ENCODE assay signal across 28 cellular contexts in genomic region chr6:42400886-42401604, GRCh38. TPM values are rescaled to one million over a fixed set of nuclear protein-coding genes. Genes with fewer than 3 reads are reported as not detected.
DNase-seq lines count a peak whose midpoint lies in the region; ATAC-seq, FAIRE-seq and TF ChIP-seq lines count a peak whose summit lies in the region.
"Had no signal": no experiment of that assay in that cellular context is flagged by ENCODE, and none has a peak within 500 bp of the region (broad histone marks: within the 10 kb centered on the region; RNA-seq: fewer than 3 reads in every experiment).

No MANE protein-coding gene starts in this region.

- no peak for FAIRE-seq in H1 (lab: Jason Lieb, UNC)

- no peak overlapping the region for H4K5ac ChIP-seq in H1 (ENCODE audit: insufficient read length, low read depth, low read length)

- H4K91ac ChIP-seq in H1 (replicated peaks; ENCODE audit: insufficient read length, low read length), result no peak overlapping the region

- no peak overlapping the region for H3K56ac ChIP-seq in H1 (replicated peaks; ENCODE audit: insufficient read length, low read depth, low read length)

- no peaks in the 10 kb centered on the region for H3K23me2 ChIP-seq in H1 (ENCODE audit: low read depth, low read length)

- no peak overlapping the region for H2BK5ac ChIP-seq in H1 (ENCODE audit: low read depth, low read length)

- no peak overlapping the region for H3K4me3 ChIP-seq in H1 (ENCODE audit: extremely low read depth in 1 of 4, insufficient read depth in 2 of 4, low read depth in 3 of 4, low read length in 4 of 4)
- H3K4me3 ChIP-seq in tibial nerve, result no peak overlapping the region
- H3K4me3 ChIP-seq: SK-N-MC, spleen, thyroid gland had no signal

- H2BK12ac ChIP-seq in H1 (ENCODE audit: low read depth, low read length), result no peak overlapping the region

- H2BK15ac ChIP-seq in H1 (ENCODE audit: low read length), result no peak overlapping the region

- CTCF ChIA-PET in activated CD4-positive, alpha-beta memory T cell treated with anti-CD3 and anti-CD28 coated beads, Interleukin-2, amount 10 ng/mL, durations not matched to agents 7 days and 5 days (lab: Charles Lee), result interaction anchor here (7.5 kb wide), 1 partner anchor 12 kb away, joined by 65 read pairs; no protein-coding TSS in a partner anchor
- CTCF ChIA-PET in H1 (lab: Charles Lee; ENCODE audit: partially characterized antibody), result no interaction called here

- 88% methylated on average over 8 of the region's 8 CpGs; no CpG with 5 or more reads in 1 of the 2 experiments for WGBS in H1 (ENCODE audit: extremely low coverage in 1 of 2, insufficient coverage in 1 of 2, insufficient read length in 1 of 2, insufficient replicate concordance in 2 of 2, low coverage in 1 of 2, low lambda C conversion rate in 2 of 2, missing lambda C conversion rate in 1 of 2), 2 experiments
- 80 to 87% methylated on average over 8 of the region's 8 CpGs for WGBS in tibial nerve, 2 donors

- peak overlapping the region; percentile 97 to 100 for H3K27ac Mint-ChIP-seq in natural killer cell treated with Interleukin-12 subunit alpha and Interleukin-12 subunit beta and Interleukin-15 and Interleukin-18, amount 100 ng/mL, for 72 hours
- H3K27ac Mint-ChIP-seq in natural killer cell, result no peak overlapping the region
- H3K27ac Mint-ChIP-seq in activated CD4-positive, alpha-beta memory T cell treated with anti-CD3 and anti-CD28 coated beads, Interleukin-2, amount 10 ng/mL, durations not matched to agents 7 days and 5 days, result peak overlapping the region; percentile 8
- H3K27ac Mint-ChIP-seq in stimulated activated naive CD8-positive, alpha-beta T cell treated with anti-CD3 and anti-CD28 coated beads, Interleukin-15, amount 100 ng/mL, for 72 hours, result peak overlapping the region; percentile 87 to 88
- H3K27ac Mint-ChIP-seq: HFFc6 had no signal

- H2BK120ac ChIP-seq in H1 (replicated peaks; ENCODE audit: low read depth, low read length), result no peak overlapping the region

- H2AK5ac ChIP-seq in H1 (ENCODE audit: low read depth, low read length), result no peak overlapping the region

- H3K36me3 Mint-ChIP-seq in natural killer cell treated with Interleukin-12 subunit alpha and Interleukin-12 subunit beta and Interleukin-15 and Interleukin-18, amount 100 ng/mL, for 72 hours, result peaks cover 7% of the 10 kb centered on the region
- H3K36me3 Mint-ChIP-seq in natural killer cell, result no peaks in the 10 kb centered on the region
- H3K36me3 Mint-ChIP-seq in activated CD4-positive, alpha-beta memory T cell treated with anti-CD3 and anti-CD28 coated beads, Interleukin-2, amount 10 ng/mL, durations not matched to agents 7 days and 5 days (ENCODE audit: low read depth), result peaks cover 14% of the 10 kb centered on the region
- H3K36me3 Mint-ChIP-seq: IgD-negative memory B cell; stimulated activated naive B cell treated with anti-CD40 and anti-IgM and Interleukin-4, amounts not matched to agents 10 μg/mL and 1 μg/mL and 100 μg/mL, for 72 hours had no signal

- H3K23ac ChIP-seq in H1 (ENCODE audit: insufficient read length), result no peak overlapping the region

- H3K27ac ChIP-seq in H1 (ENCODE audit: low read depth, low read length), result no peak overlapping the region
- H3K27ac ChIP-seq in tibial nerve, result no peak overlapping the region
- H3K27ac ChIP-seq: SK-N-MC, thyroid gland, WERI-Rb-1 had no signal

- no peaks in the 10 kb centered on the region for H3K9me3 Mint-ChIP-seq in natural killer cell treated with Interleukin-12 subunit alpha and Interleukin-12 subunit beta and Interleukin-15 and Interleukin-18, amount 100 ng/mL, for 72 hours
- no peaks in the 10 kb centered on the region for H3K9me3 Mint-ChIP-seq in natural killer cell
- no peaks in the 10 kb centered on the region for H3K9me3 Mint-ChIP-seq in activated CD4-positive, alpha-beta memory T cell treated with anti-CD3 and anti-CD28 coated beads, Interleukin-2, amount 10 ng/mL, durations not matched to agents 7 days and 5 days
- no peaks in the 10 kb centered on the region for H3K9me3 Mint-ChIP-seq in stimulated activated naive CD8-positive, alpha-beta T cell treated with anti-CD3 and anti-CD28 coated beads, Interleukin-15, amount 100 ng/mL, for 72 hours
- H3K9me3 Mint-ChIP-seq: CD14-positive monocyte; HFFc6; IgD-negative memory B cell; neural crest cell; stimulated activated naive B cell treated with anti-CD40 and anti-IgM and Interleukin-4, amounts not matched to agents 10 μg/mL and 1 μg/mL and 100 μg/mL, for 72 hours had no signal

- peaks cover 9 to 89% of the 10 kb centered on the region in 2 experiments for H3K79me2 ChIP-seq in H1 (ENCODE audit: control insufficient read depth in 1 of 2, insufficient read depth in 2 of 2, low read length in 2 of 2)

- peak overlapping the region; percentile 86 for H3K4me3 Mint-ChIP-seq in natural killer cell treated with Interleukin-12 subunit alpha and Interleukin-12 subunit beta and Interleukin-15 and Interleukin-18, amount 100 ng/mL, for 72 hours
- no peak overlapping the region for H3K4me3 Mint-ChIP-seq in natural killer cell
- no peak overlapping the region for H3K4me3 Mint-ChIP-seq in activated CD4-positive, alpha-beta memory T cell treated with anti-CD3 and anti-CD28 coated beads, Interleukin-2, amount 10 ng/mL, durations not matched to agents 7 days and 5 days
- H3K4me3 Mint-ChIP-seq in stimulated activated naive CD8-positive, alpha-beta T cell treated with anti-CD3 and anti-CD28 coated beads, Interleukin-15, amount 100 ng/mL, for 72 hours, result peak overlapping the region in 1 of 2 donors; percentile 65
- H3K4me3 Mint-ChIP-seq: CD14-positive monocyte; HFFc6; IgD-negative memory B cell; neural crest cell; stimulated activated naive B cell treated with anti-CD40 and anti-IgM and Interleukin-4, amounts not matched to agents 10 μg/mL and 1 μg/mL and 100 μg/mL, for 72 hours had no signal

- no peaks in the 10 kb centered on the region for H3K9me3 ChIP-seq in H1 (ENCODE audit: insufficient read depth in 2 of 2, low read depth in 1 of 2, low read length in 1 of 2)
- no peaks in the 10 kb centered on the region for H3K9me3 ChIP-seq in tibial nerve
- H3K9me3 ChIP-seq: spleen, thyroid gland had no signal

- TF ChIP-seq POLR2A in H1 (IDR thresholded peaks at IDR 0.05; ENCODE audit: control extremely low read depth in 1 of 2, low read depth in 2 of 2, low read length in 2 of 2) (no peak), tibial nerve (IDR thresholded peaks at IDR 0.05) (no peak)

- peaks cover 4 to 19% (median 14%) of the 10 kb centered on the region in 4 experiments; a peak in 6 of 7 replicates for H3K4me1 ChIP-seq in H1 (replicated peaks in 1 of 4; ENCODE audit: control insufficient read depth in 3 of 4, insufficient read depth in 4 of 4, low read length in 3 of 4)
- H3K4me1 ChIP-seq in tibial nerve, result peaks cover 0 to 18% (median 11%) of the 10 kb centered on the region in 4 donors

- in situ Hi-C loops in GM13976 (cut with MboI; ENCODE audit: low sequenced_read_pairs, unreplicated experiment) (no loop called here), KBM-7 (cut with MboI; ENCODE audit: low pct_unique_long_range_greater_than_20kb, low sequenced_read_pairs) (no loop called here)

- no peak overlapping the region for H3K4me2 ChIP-seq in H1 (ENCODE audit: insufficient read depth in 1 of 2, low read depth in 2 of 2, low read length in 2 of 2)

- intact Hi-C loops in natural killer cell (cut with micrococcal nuclease), result no loop called here

- H2BK20ac ChIP-seq in H1 (ENCODE audit: low read length), result no peak overlapping the region

- H3K4ac ChIP-seq in H1 (replicated peaks; ENCODE audit: insufficient read length, low read depth, low read length), result no peak overlapping the region

- peak; percentile 53 for DNase-seq in natural killer cell treated with Interleukin-12 subunit alpha and Interleukin-12 subunit beta and Interleukin-15 and Interleukin-18, amount 100 ng/mL, for 72 hours (ENCODE audit: low spot score)
- DNase-seq in natural killer cell (no peak), H1 (ENCODE audit: low read depth in 1 of 2, low spot score in 2 of 2) (no peak), GM13976 (ENCODE audit: low spot score) (no peak), KBM-7 (no peak), tibial nerve (ENCODE audit: low spot score in 2 of 2) (no peak)
- no peak for DNase-seq in activated CD4-positive, alpha-beta memory T cell treated with anti-CD3 and anti-CD28 coated beads, Interleukin-2, amount 10 ng/mL, durations not matched to agents 7 days and 5 days
- no peak for DNase-seq in stimulated activated naive CD8-positive, alpha-beta T cell treated with anti-CD3 and anti-CD28 coated beads, Interleukin-15, amount 100 ng/mL, for 72 hours
- DNase-seq: activated CD4-positive, alpha-beta T cell treated with anti-CD3 and anti-CD28 coated beads, Interleukin-2, amount 50 U/mL, for 1 hour; effector CD4-positive, alpha-beta T cell; erythroblast; HFFc6; left ventricle myocardium superior; NCI-H2081; NCI-H774; right cardiac atrium; RPMI8226; spleen; stimulated activated CD4-positive, alpha-beta T cell treated with anti-CD3 and anti-CD28 coated beads, Interleukin-2, amount 100 ng/mL, for 48 hours; stimulated activated naive B cell treated with anti-CD40 and anti-IgM and Interleukin-4, amounts not matched to agents 10 μg/mL and 1 μg/mL and 100 μg/mL, for 72 hours; T-helper 9 cell; thyroid gland; WERI-Rb-1 had no signal

- H3K9ac ChIP-seq in H1 (replicated peaks in 1 of 4; ENCODE audit: extremely low read depth in 1 of 4, low read depth in 3 of 4, low read length in 3 of 4), result no peak overlapping the region

- no peak overlapping the region for H3K18ac ChIP-seq in H1 (ENCODE audit: extremely low read depth, low read length)

- TF ChIP-seq EP300 in H1 (IDR thresholded peaks at IDR 0.05; ENCODE audit: borderline replicate concordance in 1 of 2, low read depth in 2 of 2, low read length in 2 of 2), result no peak
- no peak for TF ChIP-seq EP300 in tibial nerve (IDR thresholded peaks at IDR 0.05)

- H3K27me3 ChIP-seq in H1 (replicated peaks in 1 of 4; ENCODE audit: control insufficient read depth in 3 of 4, extremely low read depth in 1 of 4, insufficient read depth in 3 of 4, low read length in 3 of 4) (no peaks in the 10 kb centered on the region), tibial nerve (no peaks in the 10 kb centered on the region)
- H3K27me3 ChIP-seq: foreskin keratinocyte, spleen, thyroid gland had no signal

- H2AFZ ChIP-seq in H1 (ENCODE audit: low read length), result no peak overlapping the region

- no peak for TF ChIP-seq CTCF in natural killer cell (IDR thresholded peaks at IDR 0.05)
- TF ChIP-seq CTCF in H1 (IDR thresholded peaks at IDR 0.05; ENCODE audit: control extremely low read depth in 1 of 3, insufficient read depth in 1 of 3, low read depth in 1 of 3, low read length in 3 of 3), result no peak
- TF ChIP-seq CTCF in GM13976 (IDR thresholded peaks at IDR 0.05; ENCODE audit: borderline replicate concordance, control extremely low read depth, extremely low read depth, insufficient read depth, missing control alignments), result no peak
- TF ChIP-seq CTCF in tibial nerve (IDR thresholded peaks at IDR 0.05), result no peak

- TF ChIP-seq RAD21 in H1 (IDR thresholded peaks at IDR 0.05 in 1 of 2, conservative IDR thresholded peaks at IDR 0.05 in 1 of 2; ENCODE audit: low read depth in 2 of 2, low read length in 2 of 2), result no peak

- no peak overlapping the region for H3K14ac ChIP-seq in H1 (ENCODE audit: insufficient read length)

- H3K79me1 ChIP-seq in H1 (ENCODE audit: low read depth, low read length), result peaks cover 34% of the 10 kb centered on the region

- no peak for ATAC-seq in natural killer cell treated with Interleukin-12 subunit alpha and Interleukin-12 subunit beta and Interleukin-15 and Interleukin-18, amount 100 ng/mL, for 72 hours
- no peak for ATAC-seq in natural killer cell
- ATAC-seq in stimulated activated naive CD8-positive, alpha-beta T cell treated with anti-CD3 and anti-CD28 coated beads, Interleukin-15, amount 100 ng/mL, for 72 hours, result no peak
- ATAC-seq: foreskin keratinocyte; left ventricle myocardium superior; right cardiac atrium; stimulated activated naive B cell treated with anti-CD40 and anti-IgM and Interleukin-4, amounts not matched to agents 10 μg/mL and 1 μg/mL and 100 μg/mL, for 72 hours had no signal

- POLR2A ChIA-PET in activated CD4-positive, alpha-beta memory T cell treated with anti-CD3 and anti-CD28 coated beads, Interleukin-2, amount 10 ng/mL, durations not matched to agents 7 days and 5 days (lab: Charles Lee), result interaction anchor here (7.9 kb wide), 1 partner anchor 13 kb away, joined by 107 read pairs; no protein-coding TSS in a partner anchor
- POLR2A ChIA-PET in H1 (lab: Charles Lee; ENCODE audit: partially characterized antibody), result no interaction called here

- H3K36me3 ChIP-seq in H1 (ENCODE audit: control insufficient read depth in 2 of 4, insufficient read depth in 4 of 4, low read length in 3 of 4) (no peaks in the 10 kb centered on the region), tibial nerve (no peaks in the 10 kb centered on the region)
- H3K36me3 ChIP-seq: spleen, thyroid gland, WERI-Rb-1 had no signal

- no peak overlapping the region for H4K8ac ChIP-seq in H1 (ENCODE audit: extremely low read depth, insufficient read depth, low read length)

- H3K27me3 Mint-ChIP-seq in natural killer cell treated with Interleukin-12 subunit alpha and Interleukin-12 subunit beta and Interleukin-15 and Interleukin-18, amount 100 ng/mL, for 72 hours, result no peaks in the 10 kb centered on the region
- H3K27me3 Mint-ChIP-seq in natural killer cell (ENCODE audit: low read depth in 2 of 2), result no peaks in the 10 kb centered on the region
- H3K27me3 Mint-ChIP-seq in activated CD4-positive, alpha-beta memory T cell treated with anti-CD3 and anti-CD28 coated beads, Interleukin-2, amount 10 ng/mL, durations not matched to agents 7 days and 5 days, result no peaks in the 10 kb centered on the region
- H3K27me3 Mint-ChIP-seq in stimulated activated naive CD8-positive, alpha-beta T cell treated with anti-CD3 and anti-CD28 coated beads, Interleukin-15, amount 100 ng/mL, for 72 hours, result no peaks in the 10 kb centered on the region
- H3K27me3 Mint-ChIP-seq: IgD-negative memory B cell; stimulated activated naive B cell treated with anti-CD40 and anti-IgM and Interleukin-4, amounts not matched to agents 10 μg/mL and 1 μg/mL and 100 μg/mL, for 72 hours had no signal

- H3K4me1 Mint-ChIP-seq in natural killer cell treated with Interleukin-12 subunit alpha and Interleukin-12 subunit beta and Interleukin-15 and Interleukin-18, amount 100 ng/mL, for 72 hours (ENCODE audit: low read depth in 2 of 2), result peaks cover 76 to 82% of the 10 kb centered on the region in 2 donors
- H3K4me1 Mint-ChIP-seq in natural killer cell, result peaks cover 62 to 66% of the 10 kb centered on the region in 2 donors
- peaks cover 52% of the 10 kb centered on the region for H3K4me1 Mint-ChIP-seq in activated CD4-positive, alpha-beta memory T cell treated with anti-CD3 and anti-CD28 coated beads, Interleukin-2, amount 10 ng/mL, durations not matched to agents 7 days and 5 days
- peaks cover 76% of the 10 kb centered on the region for H3K4me1 Mint-ChIP-seq in stimulated activated naive CD8-positive, alpha-beta T cell treated with anti-CD3 and anti-CD28 coated beads, Interleukin-15, amount 100 ng/mL, for 72 hours
- H3K4me1 Mint-ChIP-seq: stimulated activated naive B cell treated with anti-CD40 and anti-IgM and Interleukin-4, amounts not matched to agents 10 μg/mL and 1 μg/mL and 100 μg/mL, for 72 hours had no signal

- peaks cover 18 to 26% of the 10 kb centered on the region in 2 experiments for H4K20me1 ChIP-seq in H1 (replicated peaks in 1 of 2; ENCODE audit: control insufficient read depth in 1 of 2, insufficient read depth in 2 of 2, low read length in 2 of 2)

RNA-seq across cellular contexts. Expression of gene TRERF1, which starts 50.7 kb away (rescaled TPM):
- 10 to 100 TPM; 33.2 to 35.3 TPM for total RNA-seq in natural killer cell treated with Interleukin-12 subunit alpha and Interleukin-12 subunit beta and Interleukin-15 and Interleukin-18, amount 100 ng/mL, for 72 hours
- total RNA-seq in natural killer cell (10 to 100 TPM; 34.6 to 42.3 (median 38.6) TPM), tibial nerve (1 to 10 TPM; 4.2 to 7.2 (median 4.9) TPM)
- total RNA-seq in activated CD4-positive, alpha-beta memory T cell treated with anti-CD3 and anti-CD28 coated beads, Interleukin-2, amount 10 ng/mL, durations not matched to agents 7 days and 5 days, result 10 to 100 TPM; 17.4 to 18.2 TPM
- 21.5 and 22.8 TPM in 2 replicates for total RNA-seq in H1 (2021; fragmentation: NEBNext Ultra II Directional; extraction: Animal tissue kit (Norgen Biotek cat#: 25700))
- 10.8 and 14.9 TPM in 2 replicates for polyA plus RNA-seq in H1 (2011; rRNA removed)
- polyA plus RNA-seq in H1 (2011; cell fraction: cytosol; rRNA removed), result 7.8 TPM
- polyA plus RNA-seq in H1 (2011; cell fraction: nucleus; rRNA removed), result 23.3 TPM
- polyA plus RNA-seq in H1 (2012, experiment 1 of 2), result 14.0 to 17.0 TPM (median 15.2 TPM) in 4 replicates
- 3.9 TPM for polyA plus RNA-seq in H1 (2012, experiment 2 of 2)
- polyA plus RNA-seq in H1 (2013, experiment 1 of 2), result 10.3 TPM
- 10.3 TPM for polyA plus RNA-seq in H1 (2013, experiment 2 of 2)
- polyA minus RNA-seq in H1 (2011; rRNA and poly(A)+ RNA removed), result 12.4 and 15.8 TPM in 2 replicates
- 14.0 TPM for polyA minus RNA-seq in H1 (2011; cell fraction: cytosol; rRNA and poly(A)+ RNA removed)
- polyA minus RNA-seq in H1 (2011; cell fraction: nucleus; rRNA and poly(A)+ RNA removed), result 18.1 TPM

Comparison
In these comparisons a context has a peak if more than half of its experiments do, and no peak if none do; other contexts are left out.
1. H3K27ac Mint-ChIP-seq: peak in natural killer cell treated with Interleukin-12 subunit alpha and Interleukin-12 subunit beta and Interleukin-15 and Interleukin-18, amount 100 ng/mL, for 72 hours (2 of 2), activated CD4-positive, alpha-beta memory T cell treated with anti-CD3 and anti-CD28 coated beads, Interleukin-2, amount 10 ng/mL, durations not matched to agents 7 days and 5 days (single experiment) and stimulated activated naive CD8-positive, alpha-beta T cell treated with anti-CD3 and anti-CD28 coated beads, Interleukin-15, amount 100 ng/mL, for 72 hours (2 of 2); none in natural killer cell (0 of 2).